8 cellular contexts compared by ENCODE assay signal in genomic region chr11:74570266-74571061, GRCh38. TPM values are rescaled to one million over a fixed set of nuclear protein-coding genes. Genes with fewer than 3 reads are reported as not detected.
DNase-seq lines count a peak whose midpoint lies in the region; ATAC-seq, FAIRE-seq and TF ChIP-seq lines count a peak whose summit lies in the region.

No MANE protein-coding gene starts in this region.

- DNase-seq in A549 (ENCODE audit: low read depth in 1 of 2, low spot score in 1 of 2) = peak; percentile 70 to 83
- DNase-seq in GM10248 (ENCODE audit: extremely low spot score) = peak; percentile 57
- DNase-seq in NCI-H1694 (lab: John Stamatoyannopoulos, UW) = peak; percentile 35
- DNase-seq in WERI-Rb-1 = peak; percentile 44
- peak in 1 of 2 donors; percentile 45 for DNase-seq in foreskin keratinocyte
- DNase-seq in osteoblast (ENCODE audit: insufficient read length, low spot score, missing footprints) = peak; percentile 76
- DNase-seq in activated effector memory CD4-positive, alpha-beta T cell treated with Interleukin-2 at 50 U/mL for 16 hours = no peak

- H2AFZ ChIP-seq in osteoblast (ENCODE audit: low read length) = no peak overlapping the region

- peak; percentile 54 for FAIRE-seq in A549 (lab: Jason Lieb, UNC)

- H3K4me3 ChIP-seq in A549 (no peak overlapping the region), WERI-Rb-1 (ENCODE audit: low read depth, low read length) (no peak overlapping the region), osteoblast (ENCODE audit: insufficient read depth, low read length) (no peak overlapping the region)

- H3K4me1 ChIP-seq in A549 = peaks cover 12% of the 10 kb centered on the region; the same call in 1 of the 3 replicates
- no peaks in the 10 kb centered on the region for H3K4me1 ChIP-seq in foreskin keratinocyte
- no peaks in the 10 kb centered on the region for H3K4me1 ChIP-seq in osteoblast (ENCODE audit: insufficient read depth, low read length)

- TF ChIP-seq CTCF in A549 (IDR thresholded peaks at IDR 0.05) (peak; percentile 91), GM10248 (IDR thresholded peaks at IDR 0.05; ENCODE audit: control extremely low read depth, extremely low read depth, low read depth, missing control alignments) (peak; percentile 67), WERI-Rb-1 (IDR thresholded peaks at IDR 0.05; ENCODE audit: low read depth, low read length) (peak; percentile 77), foreskin keratinocyte (conservative IDR thresholded peaks at IDR 0.05) (peak; percentile 86), osteoblast (IDR thresholded peaks at IDR 0.05; ENCODE audit: extremely low read depth, low read depth, low read length) (peak; percentile 75)

- no peaks in the 10 kb centered on the region for H4K20me1 ChIP-seq in osteoblast (ENCODE audit: insufficient read depth, low read length)

- peak; percentile 91 to 95 for TF ChIP-seq RAD21 in A549 (conservative IDR thresholded peaks at IDR 0.05 in 1 of 2, IDR thresholded peaks at IDR 0.05 in 1 of 2)

- no peak for TF ChIP-seq EP300 in A549 (IDR thresholded peaks at IDR 0.05)

- H3K79me2 ChIP-seq in osteoblast (ENCODE audit: insufficient read depth, low read length) = no peaks in the 10 kb centered on the region

- H3K9me3 ChIP-seq in A549 (no peaks in the 10 kb centered on the region), WERI-Rb-1 (ENCODE audit: severe bottlenecking) (no peaks in the 10 kb centered on the region), osteoblast (ENCODE audit: low read depth, low read length) (no peaks in the 10 kb centered on the region)

- H3K36me3 ChIP-seq in WERI-Rb-1 (no peaks in the 10 kb centered on the region), osteoblast (ENCODE audit: insufficient read depth, low read length) (no peaks in the 10 kb centered on the region)

- H3K4me2 ChIP-seq in A549 = no peak overlapping the region
- H3K4me2 ChIP-seq in osteoblast (ENCODE audit: insufficient read depth, low read length) = no peak overlapping the region

- CTCF ChIA-PET in A549 (lab: Yijun Ruan, JAX) (interaction anchor here (0.6 to 12.2 kb wide), 56 partner anchors 7 to 1125 kb away, joined by 3 to 387 read pairs (median 4); partner anchors contain the start of genes KCNE3, LIPT2, PGM2L1 and POLD3), GM10248 (lab: Yijun Ruan, JAX) (interaction anchor here (0.7 to 11.0 kb wide), 23 partner anchors 10 to 315 kb away, joined by 3 to 192 read pairs (median 3); partner anchors contain the start of genes LIPT2 and POLD3)

- 46% methylated on average over 8 of the region's 8 CpGs for WGBS in A549 (ENCODE audit: missing lambda C conversion rate)

- no peak overlapping the region for H3K27ac ChIP-seq in A549
- no peak overlapping the region for H3K27ac ChIP-seq in WERI-Rb-1
- H3K27ac ChIP-seq in foreskin keratinocyte = no peak overlapping the region
- H3K27ac ChIP-seq in osteoblast (ENCODE audit: low read depth, low read length) = no peak overlapping the region

- TF ChIP-seq POLR2A in A549 (IDR thresholded peaks at IDR 0.05; ENCODE audit: low read length) = no peak

- peak; percentile 93 to 97 for ATAC-seq in A549
- peak; percentile 64 for ATAC-seq in foreskin keratinocyte
- ATAC-seq in GM21360 (IDR thresholded peaks at IDR 0.05; ENCODE audit: unreplicated experiment) = no peak

- POLR2A ChIA-PET in A549 (lab: Yijun Ruan, JAX) = interaction anchor here (0.5 to 4.0 kb wide), 3 partner anchors 77 to 127 kb away, joined by 4 to 19 read pairs (median 7); partner anchors contain the start of gene LIPT2
- POLR2A ChIA-PET in GM10248 (lab: Yijun Ruan, JAX) = interaction anchor here (0.6 kb wide), 1 partner anchor 788 kb away, joined by 11 read pairs; no protein-coding TSS in a partner anchor

- H3K27me3 ChIP-seq in WERI-Rb-1 (ENCODE audit: insufficient read depth, low read depth, severe bottlenecking) (no peaks in the 10 kb centered on the region), foreskin keratinocyte (peaks cover 9% of the 10 kb centered on the region), osteoblast (ENCODE audit: insufficient read depth, low read length) (peaks cover 3% of the 10 kb centered on the region)

TF ChIP-seq in A549, 52 proteins besides CTCF, POLR2A, EP300 and RAD21:
- TF ChIP-seq FOSL2 (IDR thresholded peaks at IDR 0.05) (no peak), FOSL2 (CRISPR knock-in tag; IDR thresholded peaks at IDR 0.05) (no peak), SMC3 (IDR thresholded peaks at IDR 0.05) (peak; percentile 86)

RNA-seq across cellular contexts. Expression of gene POLD3, which starts 21.9 kb away (rescaled TPM):
- polyA plus RNA-seq in A549 (2011; rRNA removed) (36.3 and 37.9 TPM in 2 replicates), A549 (2017; fragmentation: RNase III; extraction: RNeasy Plus Mini Kit Qiagen cat#74134 plus additional on column Dnase treatment) (20.7 to 22.1 TPM (median 21.7 TPM) in 3 replicates), foreskin keratinocyte (8.5 and 10.9 TPM in 2 replicates)
- 14.2 and 16.2 TPM in 2 replicates for polyA plus RNA-seq in A549 (2012; cell fraction: cytosol; rRNA removed)
- 9.2 and 9.8 TPM in 2 replicates for polyA plus RNA-seq in A549 (2012; cell fraction: nucleus; rRNA removed)
- 31.0 and 43.6 TPM in 2 replicates for polyA minus RNA-seq in A549 (2011; rRNA and poly(A)+ RNA removed)
- total RNA-seq in foreskin keratinocyte (21.2 and 22.7 TPM in 2 replicates), osteoblast (12.3 and 12.7 TPM in 2 replicates)
